In the genomic region with DNA sequence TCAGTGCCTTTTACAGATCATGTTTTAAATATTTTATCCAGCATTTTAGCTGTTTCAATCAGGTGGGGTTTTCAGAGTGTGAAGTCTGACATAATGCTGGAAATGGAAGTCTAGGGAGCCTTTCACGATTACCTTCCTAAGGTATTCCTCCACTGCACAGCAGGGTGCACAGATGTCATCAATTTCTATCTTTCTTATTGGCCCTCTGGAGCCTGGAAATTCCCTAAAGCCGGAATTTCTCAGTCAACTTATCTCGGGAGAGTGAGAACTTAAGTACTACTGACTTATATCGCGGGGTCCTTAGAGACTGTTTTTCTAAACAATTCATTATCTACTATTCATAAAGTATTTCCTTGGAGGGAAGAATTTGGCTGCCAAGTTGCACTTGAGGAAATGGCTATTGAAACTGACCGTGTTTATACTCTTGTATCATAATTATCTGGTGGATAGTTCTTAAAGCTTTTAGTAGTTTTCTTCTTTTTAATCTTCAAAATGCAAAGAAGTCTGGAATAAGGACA, we compare ENCODE assay signal across 24 cellular contexts.
DNase-seq lines count a peak whose midpoint lies in the region; ATAC-seq and TF ChIP-seq lines count a peak whose summit lies in the region.
"Had no signal": no experiment of that assay in that cellular context is flagged by ENCODE, and none has a peak within 500 bp of the region (broad histone marks: within the 10 kb centered on the region; RNA-seq: fewer than 3 reads in every experiment).

No MANE protein-coding gene starts in this region.

- H3K9me3 ChIP-seq in T-helper 17 cell (ENCODE audit: control insufficient read depth, low read length, poor library complexity, severe bottlenecking), result no peaks in the 10 kb centered on the region
- H3K9me3 ChIP-seq: BE2C, HAP-1, MG63 had no signal

- DNase-seq in DMS53 (lab: John Stamatoyannopoulos, UW) (peak; percentile 5), DMS53 treated with DMSO at 0.1 percent for 48 hours (lab: John Stamatoyannopoulos, UW; ENCODE audit: unreplicated experiment) (no peak), T-helper 17 cell (no peak), fibroblast of pulmonary artery (ENCODE audit: low read depth) (peak; percentile 55), NCI-H2107 (lab: John Stamatoyannopoulos, UW) (no peak), KBM-7 (no peak), Right ventricle myocardium superior (no peak)
- DNase-seq: 8988T; BE2C; CD4-positive, alpha-beta T cell; DMS79; Kasumi-1; MG63; NCI-H1048; NCI-H1436 treated with DMSO at 0.1 percent for 48 hours; NCI-H2029; NCI-H510A; NCI-H748 treated with DMSO at 0.1 percent for 48 hours; NK-92 treated with Interleukin-12 subunit alpha and Interleukin-12 subunit beta, amount 100 ng/mL, for 24 hours had no signal

- H3K36me3 Mint-ChIP-seq in T-helper 17 cell (ENCODE audit: low read depth), result no peaks in the 10 kb centered on the region
- H3K36me3 Mint-ChIP-seq: IgD-negative memory B cell had no signal

- ATAC-seq in T-helper 17 cell, result no peak
- ATAC-seq in HG03045 (IDR thresholded peaks at IDR 0.05; ENCODE audit: unreplicated experiment), result no peak
- ATAC-seq in Right ventricle myocardium superior (ENCODE audit: poor library complexity), result no peak
- ATAC-seq: Right ventricle myocardium inferior had no signal

- intact Hi-C loops in Right ventricle myocardium superior (cut with DNase I), result no loop called here

- peak overlapping the region; percentile 61 for H3K27ac Mint-ChIP-seq in T-helper 17 cell
- H3K27ac Mint-ChIP-seq: CD4-positive, alpha-beta T cell; IgD-negative memory B cell had no signal

- in situ Hi-C loops in KBM-7 (cut with MboI; ENCODE audit: low pct_unique_long_range_greater_than_20kb, low sequenced_read_pairs), result no loop called here

- TF ChIP-seq CTCF in fibroblast of pulmonary artery (IDR thresholded peaks at IDR 0.05; ENCODE audit: low read length, missing control alignments), result no peak

- no peaks in the 10 kb centered on the region for H3K27me3 Mint-ChIP-seq in T-helper 17 cell
- H3K27me3 Mint-ChIP-seq: CD4-positive, alpha-beta T cell had no signal

- no peak overlapping the region for H3K4me3 ChIP-seq in fibroblast of pulmonary artery (replicated peaks; ENCODE audit: low read depth, low read length)
- H3K4me3 ChIP-seq: HAP-1, MG63, SK-N-MC had no signal

- peaks cover 26% of the 10 kb centered on the region for H3K4me1 Mint-ChIP-seq in T-helper 17 cell
- H3K4me1 Mint-ChIP-seq: IgD-negative memory B cell had no signal

- H3K4me3 Mint-ChIP-seq in T-helper 17 cell, result no peak overlapping the region
- H3K4me3 Mint-ChIP-seq: CD4-positive, alpha-beta T cell; IgD-negative memory B cell had no signal

Comparison
In these comparisons a context has a peak if more than half of its experiments do, and no peak if none do; other contexts are left out.
1. DNase-seq: peak in DMS53 (single experiment) and fibroblast of pulmonary artery (single experiment); none in DMS53 treated with DMSO at 0.1 percent for 48 hours (single experiment), T-helper 17 cell (0 of 3), NCI-H2107 (single experiment), KBM-7 (single experiment) and Right ventricle myocardium superior (single experiment).